In genomic region chr6:24636681-24637080, GRCh38 we compare ENCODE assay signal across 34 cellular contexts. TPM values are rescaled to one million over a fixed set of nuclear protein-coding genes. Genes with fewer than 3 reads are reported as not detected.
DNase-seq lines count a peak whose midpoint lies in the region; ATAC-seq, FAIRE-seq and TF ChIP-seq lines count a peak whose summit lies in the region.
"Had no signal": no experiment of that assay in that cellular context is flagged by ENCODE, and none has a peak within 500 bp of the region (broad histone marks: within the 10 kb centered on the region; RNA-seq: fewer than 3 reads in every experiment).

No MANE protein-coding gene starts in this region.

- CTCF ChIA-PET in HepG2 (lab: Yijun Ruan, JAX; ENCODE audit: low intra/inter-chr PET ratio, low total read pairs) = no interaction called here
- CTCF ChIA-PET in A549 (lab: Yijun Ruan, JAX) = interaction anchor here (1.5 to 1.8 kb wide), 2 partner anchors 14 to 56 kb away, joined by 4 read pairs; no protein-coding TSS in a partner anchor
- CTCF ChIA-PET in K562 (lab: Yijun Ruan, JAX; ENCODE audit: low intra/inter-chr PET ratio) = no interaction called here

- no peak for FAIRE-seq in HepG2 (lab: Jason Lieb, UNC)
- no peak for FAIRE-seq in A549 (lab: Jason Lieb, UNC)
- no peak for FAIRE-seq in K562 (lab: Jason Lieb, UNC)
- FAIRE-seq: A204.1, D721Med had no signal

- H3K36me3 Mint-ChIP-seq in effector memory CD8-positive, alpha-beta T cell (ENCODE audit: insufficient read depth) = no peaks in the 10 kb centered on the region
- H3K36me3 Mint-ChIP-seq: CD14-positive monocyte; CD4-positive, alpha-beta memory T cell; CD4-positive, CD25-positive, alpha-beta regulatory T cell; CD8-positive, alpha-beta memory T cell; CD8-positive, alpha-beta T cell had no signal

- TF ChIP-seq CTCF in HepG2 (CRISPR knock-in tag; IDR thresholded peaks at IDR 0.05) = no peak
- no peak for TF ChIP-seq CTCF in right lobe of liver (IDR thresholded peaks at IDR 0.05)
- TF ChIP-seq CTCF in A549 (IDR thresholded peaks at IDR 0.05) = no peak
- no peak for TF ChIP-seq CTCF in K562 (IDR thresholded peaks at IDR 0.05 in 2 of 3, conservative IDR thresholded peaks at IDR 0.05 in 1 of 3; ENCODE audit: insufficient read depth in 2 of 3, low read depth in 1 of 3, low read length in 3 of 3)

- H3K4me2 ChIP-seq in HepG2 (ENCODE audit: low read depth, low read length) = no peak overlapping the region
- no peak overlapping the region for H3K4me2 ChIP-seq in A549
- H3K4me2 ChIP-seq in K562 (ENCODE audit: insufficient read depth, low read length) = no peak overlapping the region
- H3K4me2 ChIP-seq: BLaER1; BLaER1 treated with 17β-estradiol and CSF1 and Interleukin-3, amounts not matched to agents 10 nM and 100 nM had no signal

- TF ChIP-seq RAD21 in HepG2 (CRISPR knock-in tag; IDR thresholded peaks at IDR 0.05) (no peak), A549 (conservative IDR thresholded peaks at IDR 0.05 in 1 of 2, IDR thresholded peaks at IDR 0.05 in 1 of 2) (no peak), K562 (CRISPR knock-in tag; conservative IDR thresholded peaks at IDR 0.05 in 1 of 2, IDR thresholded peaks at IDR 0.05 in 1 of 2) (no peak)

- ATAC-seq in HepG2 = no peak
- no peak for ATAC-seq in right lobe of liver
- ATAC-seq in A549 = no peak
- ATAC-seq in K562 = no peak
- no peak for ATAC-seq in GM18873 (IDR thresholded peaks at IDR 0.05; ENCODE audit: low FRiP score, unreplicated experiment)
- ATAC-seq in effector memory CD8-positive, alpha-beta T cell (replicated peaks) = no peak
- ATAC-seq: CD8-positive, alpha-beta T cell had no signal

- H3K27me3 Mint-ChIP-seq in effector memory CD8-positive, alpha-beta T cell = peaks cover 40 to 53% of the 10 kb centered on the region in 2 donors

- TF ChIP-seq POLR2A in HepG2 (IDR thresholded peaks at IDR 0.05; ENCODE audit: insufficient read depth in 1 of 2, low read depth in 2 of 2, low read length in 2 of 2) (no peak), right lobe of liver (IDR thresholded peaks at IDR 0.05) (no peak), A549 (IDR thresholded peaks at IDR 0.05; ENCODE audit: low read length) (no peak), K562 (conservative IDR thresholded peaks at IDR 0.05) (no peak)

- H3K27ac ChIP-seq in HepG2 (ENCODE audit: extremely low read length, insufficient read depth, low read length) (no peak overlapping the region), right lobe of liver (no peak overlapping the region), A549 (no peak overlapping the region), K562 (ENCODE audit: extremely low read depth, low read depth, low read length) (no peak overlapping the region)
- H3K27ac ChIP-seq: 22Rv1; BLaER1; BLaER1 treated with 17β-estradiol and CSF1 and Interleukin-3, amounts not matched to agents 10 nM and 100 nM; C4-2B had no signal

- H3K4me3 ChIP-seq in HepG2 (replicated peaks in 1 of 3; ENCODE audit: insufficient read depth in 1 of 3, low read depth in 2 of 3, low read length in 3 of 3) = no peak overlapping the region
- H3K4me3 ChIP-seq in right lobe of liver = no peak overlapping the region
- H3K4me3 ChIP-seq in A549 = no peak overlapping the region
- H3K4me3 ChIP-seq in K562 = no peak overlapping the region
- H3K4me3 ChIP-seq: BLaER1; BLaER1 treated with 17β-estradiol and CSF1 and Interleukin-3, amounts not matched to agents 10 nM and 100 nM had no signal

- no peaks in the 10 kb centered on the region for H3K9me1 ChIP-seq in K562 (ENCODE audit: control insufficient read depth, insufficient read depth, low read length)

- H3K4me1 ChIP-seq in HepG2 (ENCODE audit: insufficient read depth, low read length) (no peaks in the 10 kb centered on the region), right lobe of liver (no peaks in the 10 kb centered on the region), A549 (no peaks in the 10 kb centered on the region), K562 (replicated peaks in 1 of 2; ENCODE audit: control insufficient read depth in 2 of 2, insufficient read depth in 2 of 2, low read length in 2 of 2) (no peaks in the 10 kb centered on the region)
- H3K4me1 ChIP-seq: BE2C; BLaER1; BLaER1 treated with 17β-estradiol and CSF1 and Interleukin-3, amounts not matched to agents 10 nM and 100 nM; Caco-2 had no signal

- no peak for TF ChIP-seq EP300 in HepG2 (IDR thresholded peaks at IDR 0.05; ENCODE audit: low read depth in 2 of 2, low read length in 2 of 2)
- TF ChIP-seq EP300 in HepG2 (CRISPR knock-in tag; IDR thresholded peaks at IDR 0.05; ENCODE audit: borderline replicate concordance) = no peak
- TF ChIP-seq EP300 in A549 (IDR thresholded peaks at IDR 0.05) = no peak
- TF ChIP-seq EP300 in K562 (IDR thresholded peaks at IDR 0.05; ENCODE audit: low read length) = no peak

- no peak for DNase-seq in HepG2 (ENCODE audit: low spot score)
- DNase-seq in right lobe of liver = no peak
- no peak for DNase-seq in A549 (ENCODE audit: low read depth in 1 of 2, low spot score in 1 of 2)
- no peak for DNase-seq in K562 (ENCODE audit: extremely low read depth in 1 of 4, low spot score in 3 of 4)
- no peak for DNase-seq in effector memory CD8-positive, alpha-beta T cell
- DNase-seq: 8988T; ACHN; AML-193; BE2C; C1 segment of cervical spinal cord; Caco-2; Calu3; CD4-positive, alpha-beta memory T cell; CD4-positive, alpha-beta T cell; CD4-positive, CD25-positive, alpha-beta regulatory T cell; CD8-positive, alpha-beta memory T cell; CD8-positive, alpha-beta T cell; COR-L47; DMS 273 treated with DMSO at 0.1 percent for 48 hours; DMS153; DMS53; DMS79; DMS79 treated with DMSO at 0.1 percent for 48 hours; DND-41; EL had no signal

- POLR2A ChIA-PET in HepG2 (lab: Yijun Ruan, JAX) (no interaction called here), A549 (lab: Yijun Ruan, JAX) (no interaction called here), K562 (lab: Yijun Ruan, JAX) (interaction anchor here (0.8 to 2.0 kb wide), 3 partner anchors 9 to 30 kb away, joined by 3 to 10 read pairs (median 7); partner anchors contain the start of genes ACOT13, KIAA0319 and TDP2)

- H3K4me3 Mint-ChIP-seq in effector memory CD8-positive, alpha-beta T cell = no peak overlapping the region
- H3K4me3 Mint-ChIP-seq: B cell; CD14-positive monocyte; CD4-positive, alpha-beta memory T cell; CD4-positive, alpha-beta T cell; CD4-positive, CD25-positive, alpha-beta regulatory T cell; CD8-positive, alpha-beta memory T cell; CD8-positive, alpha-beta T cell had no signal

- in situ Hi-C loops in HepG2 (cut with HindIII; ENCODE audit: extremely low pct_ligation_motif_present, low pct_unique_long_range_greater_than_20kb) = no loop called here
- in situ Hi-C loops in K562 (cut with MboI) = no loop called here

- H3K27me3 ChIP-seq in HepG2 (ENCODE audit: control insufficient read depth in 1 of 2, insufficient read depth in 2 of 2, low read length in 2 of 2) = no peaks in the 10 kb centered on the region; a peak in 1 of 5 replicates
- H3K27me3 ChIP-seq in right lobe of liver = no peaks in the 10 kb centered on the region
- H3K27me3 ChIP-seq in K562 (ENCODE audit: control insufficient read depth in 2 of 2, insufficient read depth in 2 of 2, low read length in 2 of 2) = peaks cover 0 to 4% of the 10 kb centered on the region in 2 experiments; a peak in 3 of 5 replicates
- H3K27me3 ChIP-seq: BE2C; BLaER1; BLaER1 treated with 17β-estradiol and CSF1 and Interleukin-3, amounts not matched to agents 10 nM and 100 nM had no signal

- no peak overlapping the region for H3K27ac Mint-ChIP-seq in effector memory CD8-positive, alpha-beta T cell
- H3K27ac Mint-ChIP-seq: B cell; CD14-positive monocyte; CD4-positive, alpha-beta memory T cell; CD4-positive, alpha-beta T cell; CD4-positive, CD25-positive, alpha-beta regulatory T cell; CD8-positive, alpha-beta memory T cell; CD8-positive, alpha-beta T cell had no signal

- H3K9me3 Mint-ChIP-seq in effector memory CD8-positive, alpha-beta T cell = no peaks in the 10 kb centered on the region
- H3K9me3 Mint-ChIP-seq: CD8-positive, alpha-beta memory T cell had no signal

- H3K4me1 Mint-ChIP-seq in effector memory CD8-positive, alpha-beta T cell (ENCODE audit: low read depth in 2 of 2) = no peaks in the 10 kb centered on the region
- H3K4me1 Mint-ChIP-seq: B cell; CD14-positive monocyte; CD8-positive, alpha-beta memory T cell had no signal

- intact Hi-C loops in HepG2 (cut with micrococcal nuclease; ENCODE audit: unreplicated experiment) = no loop called here
- intact Hi-C loops in right lobe of liver (cut with DNase I) = no loop called here
- intact Hi-C loops in K562 (cut with micrococcal nuclease) = no loop called here

- no peaks in the 10 kb centered on the region for H3K79me2 ChIP-seq in HepG2 (ENCODE audit: insufficient read depth, low read length)
- no peaks in the 10 kb centered on the region for H3K79me2 ChIP-seq in K562 (ENCODE audit: control insufficient read depth, insufficient read depth, low read length)

- no TSS peak for BruUV-seq in HepG2 (replicated peaks; lab: Mats Ljungman, UMichigan)
- BruUV-seq in K562 (replicated peaks; lab: Mats Ljungman, UMichigan) = no TSS peak

- H4K20me1 ChIP-seq in HepG2 (ENCODE audit: insufficient read depth, low read length) = no peaks in the 10 kb centered on the region
- no peaks in the 10 kb centered on the region for H4K20me1 ChIP-seq in K562 (replicated peaks; ENCODE audit: control insufficient read depth, insufficient read depth, low read length)
- H4K20me1 ChIP-seq: BLaER1; BLaER1 treated with 17β-estradiol and CSF1 and Interleukin-3, amounts not matched to agents 10 nM and 100 nM had no signal

- H3K9ac ChIP-seq in HepG2 (ENCODE audit: insufficient read depth, low read depth, low read length) (no peak overlapping the region), K562 (ENCODE audit: insufficient read depth in 1 of 2, low read depth in 2 of 2, low read length in 2 of 2) (no peak overlapping the region)
- H3K9ac ChIP-seq: BLaER1; BLaER1 treated with 17β-estradiol and CSF1 and Interleukin-3, amounts not matched to agents 10 nM and 100 nM had no signal

- H3K9me3 ChIP-seq in HepG2 (ENCODE audit: low read length) = 0 out of 2 replicates have a peak, but pooled peaks cover 5% of the 10 kb centered on the region
- H3K9me3 ChIP-seq in right lobe of liver = no peaks in the 10 kb centered on the region
- H3K9me3 ChIP-seq in A549 = peaks cover 5% of the 10 kb centered on the region; the same call in 2 of the 3 replicates
- no peaks in the 10 kb centered on the region for H3K9me3 ChIP-seq in K562 (replicated peaks; ENCODE audit: control insufficient read depth, insufficient read depth, low read depth, low read length)
- H3K9me3 ChIP-seq: BE2C, Caco-2 had no signal

- H2AFZ ChIP-seq in HepG2 (ENCODE audit: low read length) (no peak overlapping the region), K562 (ENCODE audit: low read depth, low read length) (no peak overlapping the region)

- H3K36me3 ChIP-seq in HepG2 (replicated peaks in 1 of 2; ENCODE audit: control insufficient read depth in 1 of 2, insufficient read depth in 2 of 2, low read length in 2 of 2) (no peaks in the 10 kb centered on the region), right lobe of liver (no peaks in the 10 kb centered on the region), K562 (ENCODE audit: control insufficient read depth, insufficient read depth, low read length) (no peaks in the 10 kb centered on the region)
- H3K36me3 ChIP-seq: BE2C; BLaER1; BLaER1 treated with 17β-estradiol and CSF1 and Interleukin-3, amounts not matched to agents 10 nM and 100 nM had no signal

RNA-seq across cellular contexts. Expression of gene KIAA0319, which starts 9.3 kb away (rescaled TPM):
- total RNA-seq in HepG2 (2016; rRNA removed; fragmentation: Illumina TruSeq; extraction: Trizol) (not detected in 2 replicates), right lobe of liver (under 1 TPM in 1 of 6 experiments, not detected in 5; 0.02 TPM), K562 (2014; rRNA removed) (not detected in 2 replicates), K562 (2014; rRNA removed; fragmentation: Illumina TruSeq; extraction: Trizol) (not detected in 2 replicates), K562 (2015; rRNA removed; fragmentation: Illumina TruSeq; extraction: Trizol) (not detected in 2 replicates), K562 (2021) (not detected in 2 replicates)
- total RNA-seq in HepG2 (2016; cell fraction: cytosol; rRNA removed; fragmentation: Illumina TruSeq; extraction: Trizol; ENCODE audit: low read depth) = not detected in 2 replicates
- 0.02 TPM in 1 of 2 replicates, not detected in the other for total RNA-seq in HepG2 (2016; cell fraction: insoluble cytoplasmic fraction; rRNA removed; fragmentation: Illumina TruSeq; extraction: Trizol)
- 0.03 TPM in 1 of 2 replicates, not detected in the other for total RNA-seq in HepG2 (2016; cell fraction: membrane; rRNA removed; fragmentation: Illumina TruSeq; extraction: Trizol)
- not detected in 2 replicates for total RNA-seq in HepG2 (2016; cell fraction: nucleus; rRNA removed; fragmentation: Illumina TruSeq; extraction: Trizol)
- polyA plus RNA-seq in HepG2 (2011; rRNA removed) (0.01 TPM in 1 of 2 replicates, not detected in the other), A549 (2011; rRNA removed) (5.2 and 5.9 TPM in 2 replicates), A549 (2017; fragmentation: RNase III; extraction: RNeasy Plus Mini Kit Qiagen cat#74134 plus additional on column Dnase treatment) (1.7 to 2.4 TPM (median 2.4 TPM) in 3 replicates), K562 (2011; rRNA removed) (not detected in 2 replicates), K562 (2014; fragmentation: Illumina TruSeq; extraction: Trizol) (0.01 TPM in 1 of 2 replicates, not detected in the other), K562 (2014; fragmentation: Nextera tagmentation; extraction: Ambion mirVana) (not detected), K562 (2014; rRNA removed) (0.03 TPM in 1 of 2 replicates, not detected in the other)
- 0.01 TPM in 2 replicates for polyA plus RNA-seq in HepG2 (2011; cell fraction: cytosol; rRNA removed)
- 0.03 TPM in 2 replicates for polyA plus RNA-seq in HepG2 (2011; cell fraction: nucleus; rRNA removed)
- polyA plus RNA-seq in HepG2 (2012) = 0.04 TPM in 1 of 2 replicates, not detected in the other
- not detected in 2 replicates for polyA plus RNA-seq in HepG2 (2016; cell fraction: cytosol; fragmentation: Illumina TruSeq; extraction: Trizol; ENCODE audit: low read depth)
- not detected in 2 replicates for polyA plus RNA-seq in HepG2 (2016; cell fraction: insoluble cytoplasmic fraction; fragmentation: Illumina TruSeq; extraction: Trizol; ENCODE audit: low read depth)
- polyA plus RNA-seq in HepG2 (2016; cell fraction: membrane; fragmentation: Illumina TruSeq; extraction: Trizol; ENCODE audit: low read depth) = not detected in 2 replicates
- polyA plus RNA-seq in HepG2 (2016; cell fraction: nucleus; fragmentation: Illumina TruSeq; extraction: Trizol; ENCODE audit: insufficient read depth, low read depth) = not detected in 2 replicates
- polyA minus RNA-seq in HepG2 (2011; rRNA and poly(A)+ RNA removed; ENCODE audit: low replicate concordance) = 0.12 and 7.9 TPM in 2 replicates
- not detected in 2 replicates for polyA minus RNA-seq in HepG2 (2011; cell fraction: cytosol; rRNA and poly(A)+ RNA removed)
- 0.13 TPM in 1 of 2 replicates, not detected in the other for polyA minus RNA-seq in HepG2 (2011; cell fraction: nucleus; rRNA and poly(A)+ RNA removed)
- polyA plus RNA-seq in A549 (2012; cell fraction: cytosol; rRNA removed) = 2.0 and 2.1 TPM in 2 replicates
- polyA plus RNA-seq in A549 (2012; cell fraction: nucleus; rRNA removed) = 4.9 and 6.3 TPM in 2 replicates
- polyA minus RNA-seq in A549 (2011; rRNA and poly(A)+ RNA removed) = 5.8 and 6.4 TPM in 2 replicates
- total RNA-seq in K562 (2011; cell fraction: chromatin; rRNA removed; ENCODE audit: low replicate concordance) = not detected in 2 replicates
- total RNA-seq in K562 (2011; cell fraction: nucleolus; rRNA removed) = not detected in 2 replicates
- total RNA-seq in K562 (2011; cell fraction: nucleoplasm; rRNA removed) = not detected in 2 replicates
- not detected in 2 replicates for polyA plus RNA-seq in K562 (2011; cell fraction: cytosol; rRNA removed)
- not detected in 2 replicates for polyA plus RNA-seq in K562 (2011; cell fraction: nucleus; rRNA removed)
- 0.01 TPM in 2 replicates for polyA plus RNA-seq in K562 (2012)
- not detected in 2 replicates for polyA minus RNA-seq in K562 (2011; rRNA and poly(A)+ RNA removed)
- not detected in 2 replicates for polyA minus RNA-seq in K562 (2011; cell fraction: cytosol; rRNA and poly(A)+ RNA removed)
- not detected in 2 replicates for polyA minus RNA-seq in K562 (2011; cell fraction: nucleus; rRNA and poly(A)+ RNA removed)
- total RNA-seq: CD4-positive, alpha-beta T cell; CD4-positive, CD25-positive, alpha-beta regulatory T cell; CD8-positive, alpha-beta T cell had no signal
- polyA plus RNA-seq: CD14-positive monocyte; CD8-positive, alpha-beta memory T cell had no signal

RNA-seq across cellular contexts. Expression of gene TDP2, which starts 30.0 kb away (rescaled TPM):
- 42.6 and 73.1 TPM in 2 replicates for total RNA-seq in HepG2 (2016; rRNA removed; fragmentation: Illumina TruSeq; extraction: Trizol)
- 10.2 and 10.8 TPM in 2 replicates for total RNA-seq in HepG2 (2016; cell fraction: cytosol; rRNA removed; fragmentation: Illumina TruSeq; extraction: Trizol; ENCODE audit: low read depth)
- total RNA-seq in HepG2 (2016; cell fraction: insoluble cytoplasmic fraction; rRNA removed; fragmentation: Illumina TruSeq; extraction: Trizol) = 42.3 and 70.9 TPM in 2 replicates
- total RNA-seq in HepG2 (2016; cell fraction: membrane; rRNA removed; fragmentation: Illumina TruSeq; extraction: Trizol) = 31.3 and 32.0 TPM in 2 replicates
- total RNA-seq in HepG2 (2016; cell fraction: nucleus; rRNA removed; fragmentation: Illumina TruSeq; extraction: Trizol) = 42.3 and 44.0 TPM in 2 replicates
- polyA plus RNA-seq in HepG2 (2011; rRNA removed) = 28.5 and 30.5 TPM in 2 replicates
- polyA plus RNA-seq in HepG2 (2011; cell fraction: cytosol; rRNA removed) = 15.3 and 20.6 TPM in 2 replicates
- 22.8 and 29.8 TPM in 2 replicates for polyA plus RNA-seq in HepG2 (2011; cell fraction: nucleus; rRNA removed)
- polyA plus RNA-seq in HepG2 (2012) = 41.8 and 51.0 TPM in 2 replicates
- polyA plus RNA-seq in HepG2 (2016; cell fraction: cytosol; fragmentation: Illumina TruSeq; extraction: Trizol; ENCODE audit: low read depth) = 10.0 and 11.4 TPM in 2 replicates
- polyA plus RNA-seq in HepG2 (2016; cell fraction: insoluble cytoplasmic fraction; fragmentation: Illumina TruSeq; extraction: Trizol; ENCODE audit: low read depth) = 109 and 114 TPM in 2 replicates
- 29.1 and 29.5 TPM in 2 replicates for polyA plus RNA-seq in HepG2 (2016; cell fraction: membrane; fragmentation: Illumina TruSeq; extraction: Trizol; ENCODE audit: low read depth)
- 64.6 and 67.4 TPM in 2 replicates for polyA plus RNA-seq in HepG2 (2016; cell fraction: nucleus; fragmentation: Illumina TruSeq; extraction: Trizol; ENCODE audit: insufficient read depth, low read depth)
- 12.8 and 18.3 TPM in 2 replicates for polyA minus RNA-seq in HepG2 (2011; rRNA and poly(A)+ RNA removed; ENCODE audit: low replicate concordance)
- polyA minus RNA-seq in HepG2 (2011; cell fraction: cytosol; rRNA and poly(A)+ RNA removed) = 12.9 and 13.3 TPM in 2 replicates
- 50.3 and 64.9 TPM in 2 replicates for polyA minus RNA-seq in HepG2 (2011; cell fraction: nucleus; rRNA and poly(A)+ RNA removed)
- 10 to 100 TPM; 20.4 to 33.2 (median 24.0) TPM for total RNA-seq in right lobe of liver
- polyA plus RNA-seq in A549 (2011; rRNA removed) = 69.7 and 91.7 TPM in 2 replicates
- 26.4 and 30.0 TPM in 2 replicates for polyA plus RNA-seq in A549 (2012; cell fraction: cytosol; rRNA removed)
- polyA plus RNA-seq in A549 (2012; cell fraction: nucleus; rRNA removed) = 13.2 and 24.3 TPM in 2 replicates
- polyA plus RNA-seq in A549 (2017; fragmentation: RNase III; extraction: RNeasy Plus Mini Kit Qiagen cat#74134 plus additional on column Dnase treatment) = 42.7 to 52.6 TPM (median 43.2 TPM) in 3 replicates
- 22.2 and 31.2 TPM in 2 replicates for polyA minus RNA-seq in A549 (2011; rRNA and poly(A)+ RNA removed)
- total RNA-seq in K562 (2011; cell fraction: chromatin; rRNA removed; ENCODE audit: low replicate concordance) = 36.5 and 52.5 TPM in 2 replicates
- 30.2 and 34.3 TPM in 2 replicates for total RNA-seq in K562 (2011; cell fraction: nucleolus; rRNA removed)
- 41.6 and 42.5 TPM in 2 replicates for total RNA-seq in K562 (2011; cell fraction: nucleoplasm; rRNA removed)
- 29.0 and 46.5 TPM in 2 replicates for total RNA-seq in K562 (2014; rRNA removed)
- total RNA-seq in K562 (2014; rRNA removed; fragmentation: Illumina TruSeq; extraction: Trizol) = 31.8 and 32.9 TPM in 2 replicates
- 27.3 and 28.6 TPM in 2 replicates for total RNA-seq in K562 (2015; rRNA removed; fragmentation: Illumina TruSeq; extraction: Trizol)
- 37.9 and 38.2 TPM in 2 replicates for total RNA-seq in K562 (2021)
- polyA plus RNA-seq in K562 (2011; rRNA removed) = 41.3 and 60.1 TPM in 2 replicates
- 10.1 and 18.1 TPM in 2 replicates for polyA plus RNA-seq in K562 (2011; cell fraction: cytosol; rRNA removed)
- polyA plus RNA-seq in K562 (2011; cell fraction: nucleus; rRNA removed) = 28.7 and 29.2 TPM in 2 replicates
- polyA plus RNA-seq in K562 (2012) = 43.5 and 47.6 TPM in 2 replicates
- polyA plus RNA-seq in K562 (2014; fragmentation: Illumina TruSeq; extraction: Trizol) = 53.6 and 56.8 TPM in 2 replicates
- 10 to 100 TPM; 27.7 to 28.7 TPM for polyA plus RNA-seq in K562 (2014; fragmentation: Nextera tagmentation; extraction: Ambion mirVana)
- 53.0 and 56.5 TPM in 2 replicates for polyA plus RNA-seq in K562 (2014; rRNA removed)
- polyA minus RNA-seq in K562 (2011; rRNA and poly(A)+ RNA removed) = 29.1 and 37.8 TPM in 2 replicates
- 12.4 and 13.6 TPM in 2 replicates for polyA minus RNA-seq in K562 (2011; cell fraction: cytosol; rRNA and poly(A)+ RNA removed)
- 31.9 and 71.3 TPM in 2 replicates for polyA minus RNA-seq in K562 (2011; cell fraction: nucleus; rRNA and poly(A)+ RNA removed)

RNA-seq across cellular contexts. Expression of gene ACOT13, which starts 30.2 kb away (rescaled TPM):
- 31.5 and 50.9 TPM in 2 replicates for total RNA-seq in HepG2 (2016; rRNA removed; fragmentation: Illumina TruSeq; extraction: Trizol)
- total RNA-seq in HepG2 (2016; cell fraction: cytosol; rRNA removed; fragmentation: Illumina TruSeq; extraction: Trizol; ENCODE audit: low read depth) = 6.6 and 8.6 TPM in 2 replicates
- 33.5 and 52.4 TPM in 2 replicates for total RNA-seq in HepG2 (2016; cell fraction: insoluble cytoplasmic fraction; rRNA removed; fragmentation: Illumina TruSeq; extraction: Trizol)
- total RNA-seq in HepG2 (2016; cell fraction: membrane; rRNA removed; fragmentation: Illumina TruSeq; extraction: Trizol) = 15.3 and 16.7 TPM in 2 replicates
- 8.2 and 8.5 TPM in 2 replicates for total RNA-seq in HepG2 (2016; cell fraction: nucleus; rRNA removed; fragmentation: Illumina TruSeq; extraction: Trizol)
- 37.5 and 45.1 TPM in 2 replicates for polyA plus RNA-seq in HepG2 (2011; rRNA removed)
- 15.1 and 22.8 TPM in 2 replicates for polyA plus RNA-seq in HepG2 (2011; cell fraction: cytosol; rRNA removed)
- 6.6 and 7.0 TPM in 2 replicates for polyA plus RNA-seq in HepG2 (2011; cell fraction: nucleus; rRNA removed)
- polyA plus RNA-seq in HepG2 (2012) = 33.4 and 56.4 TPM in 2 replicates
- 13.4 and 16.5 TPM in 2 replicates for polyA plus RNA-seq in HepG2 (2016; cell fraction: cytosol; fragmentation: Illumina TruSeq; extraction: Trizol; ENCODE audit: low read depth)
- polyA plus RNA-seq in HepG2 (2016; cell fraction: insoluble cytoplasmic fraction; fragmentation: Illumina TruSeq; extraction: Trizol; ENCODE audit: low read depth) = 53.6 and 58.5 TPM in 2 replicates
- polyA plus RNA-seq in HepG2 (2016; cell fraction: membrane; fragmentation: Illumina TruSeq; extraction: Trizol; ENCODE audit: low read depth) = 16.5 and 18.7 TPM in 2 replicates
- 21.0 and 21.1 TPM in 2 replicates for polyA plus RNA-seq in HepG2 (2016; cell fraction: nucleus; fragmentation: Illumina TruSeq; extraction: Trizol; ENCODE audit: insufficient read depth, low read depth)
- 3.0 and 5.1 TPM in 2 replicates for polyA minus RNA-seq in HepG2 (2011; rRNA and poly(A)+ RNA removed; ENCODE audit: low replicate concordance)
- 6.4 and 9.3 TPM in 2 replicates for polyA minus RNA-seq in HepG2 (2011; cell fraction: cytosol; rRNA and poly(A)+ RNA removed)
- polyA minus RNA-seq in HepG2 (2011; cell fraction: nucleus; rRNA and poly(A)+ RNA removed) = 4.5 and 6.3 TPM in 2 replicates
- total RNA-seq in right lobe of liver = 10 to 100 TPM; 14.0 to 53.6 (median 43.4) TPM
- polyA plus RNA-seq in A549 (2011; rRNA removed) = 77.7 and 87.7 TPM in 2 replicates
- 20.8 and 27.1 TPM in 2 replicates for polyA plus RNA-seq in A549 (2012; cell fraction: cytosol; rRNA removed)
- 5.0 and 6.6 TPM in 2 replicates for polyA plus RNA-seq in A549 (2012; cell fraction: nucleus; rRNA removed)
- polyA plus RNA-seq in A549 (2017; fragmentation: RNase III; extraction: RNeasy Plus Mini Kit Qiagen cat#74134 plus additional on column Dnase treatment) = 22.6 to 24.5 TPM (median 22.9 TPM) in 3 replicates
- polyA minus RNA-seq in A549 (2011; rRNA and poly(A)+ RNA removed) = 6.9 and 9.0 TPM in 2 replicates
- 4.4 and 16.0 TPM in 2 replicates for total RNA-seq in K562 (2011; cell fraction: chromatin; rRNA removed; ENCODE audit: low replicate concordance)
- total RNA-seq in K562 (2011; cell fraction: nucleolus; rRNA removed) = 4.3 TPM in 2 replicates
- total RNA-seq in K562 (2011; cell fraction: nucleoplasm; rRNA removed) = 6.1 and 11.8 TPM in 2 replicates
- 14.1 and 20.9 TPM in 2 replicates for total RNA-seq in K562 (2014; rRNA removed)
- 65.7 and 75.7 TPM in 2 replicates for total RNA-seq in K562 (2014; rRNA removed; fragmentation: Illumina TruSeq; extraction: Trizol)
- total RNA-seq in K562 (2015; rRNA removed; fragmentation: Illumina TruSeq; extraction: Trizol) = 46.3 and 49.2 TPM in 2 replicates
- total RNA-seq in K562 (2021) = 57.9 and 58.1 TPM in 2 replicates
- 99.7 and 129 TPM in 2 replicates for polyA plus RNA-seq in K562 (2011; rRNA removed)
- 24.7 and 40.8 TPM in 2 replicates for polyA plus RNA-seq in K562 (2011; cell fraction: cytosol; rRNA removed)
- polyA plus RNA-seq in K562 (2011; cell fraction: nucleus; rRNA removed) = 11.4 and 19.8 TPM in 2 replicates
- polyA plus RNA-seq in K562 (2012) = 54.7 and 56.0 TPM in 2 replicates
- 72.2 and 82.8 TPM in 2 replicates for polyA plus RNA-seq in K562 (2014; fragmentation: Illumina TruSeq; extraction: Trizol)
- polyA plus RNA-seq in K562 (2014; fragmentation: Nextera tagmentation; extraction: Ambion mirVana) = 100 to 1,000 TPM; 106 to 127 TPM
- 37.6 and 40.4 TPM in 2 replicates for polyA plus RNA-seq in K562 (2014; rRNA removed)
- 48.9 and 54.5 TPM in 2 replicates for polyA minus RNA-seq in K562 (2011; rRNA and poly(A)+ RNA removed)
- 13.7 and 18.1 TPM in 2 replicates for polyA minus RNA-seq in K562 (2011; cell fraction: cytosol; rRNA and poly(A)+ RNA removed)
- polyA minus RNA-seq in K562 (2011; cell fraction: nucleus; rRNA and poly(A)+ RNA removed) = 3.6 and 6.2 TPM in 2 replicates

Comparison
In these comparisons a context has a peak if more than half of its experiments do, and no peak if none do; other contexts are left out.
1. Of the 241 proteins assayed by ChIP-seq in both HepG2 and K562: peak only in HepG2: MAFF and MAFK; only in K562: none; in both: none; in neither: 239.